In the genomic region with DNA sequence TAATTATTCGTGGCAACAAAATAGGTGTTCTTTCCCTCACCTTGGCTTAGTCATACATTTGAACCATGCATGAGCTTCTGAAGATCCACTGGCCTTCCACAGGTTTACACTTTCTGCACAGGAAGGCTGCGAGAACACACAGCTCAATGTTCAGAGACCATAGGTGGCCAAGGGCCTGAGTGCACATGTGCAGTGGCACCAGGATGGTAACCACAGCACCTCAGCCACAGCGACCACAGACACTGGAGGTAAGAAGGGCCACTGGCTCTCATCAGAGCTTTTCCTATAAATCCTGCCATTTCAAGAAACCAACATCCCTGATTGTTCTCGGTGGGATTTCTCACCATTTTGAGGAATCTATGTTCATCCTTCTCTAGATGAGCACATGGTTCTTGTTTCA, we compare ENCODE assay signal across 1 cellular context.
TF ChIP-seq lines count a peak whose summit lies in the region.

No MANE protein-coding gene starts in this region.

TF ChIP-seq in H1, 55 proteins besides CTCF, POLR2A, EP300 and RAD21 (continued from another document):
- TF ChIP-seq ATF3 (IDR thresholded peaks at IDR 0.05; ENCODE audit: insufficient read depth, low read depth, low read length) (no peak), SAP30 (IDR thresholded peaks at IDR 0.05; ENCODE audit: insufficient read depth, insufficient replicate concordance, low read length) (no peak), E2F6 (IDR thresholded peaks at IDR 0.05) (no peak), PHF8 (conservative IDR thresholded peaks at IDR 0.05; ENCODE audit: low read depth, low read length) (no peak), CHD2 (IDR thresholded peaks at IDR 0.05; ENCODE audit: low read length) (no peak), FOSL1 (IDR thresholded peaks at IDR 0.05; ENCODE audit: insufficient read depth, low read depth, low read length) (no peak), CBX8 (IDR thresholded peaks at IDR 0.05; ENCODE audit: borderline replicate concordance, low read depth, low read length) (no peak), NRF1 (IDR thresholded peaks at IDR 0.05; ENCODE audit: low read depth, low read length) (no peak), ASH2L (IDR thresholded peaks at IDR 0.05; ENCODE audit: low read length) (no peak), RBBP5 (IDR thresholded peaks at IDR 0.05; ENCODE audit: borderline replicate concordance, low read depth, low read length) (no peak), HDAC2 (IDR thresholded peaks at IDR 0.05; ENCODE audit: borderline replicate concordance in 1 of 2, low read depth in 2 of 2, low read length in 2 of 2) (no peak)
- TF ChIP-seq, protein P1, sequence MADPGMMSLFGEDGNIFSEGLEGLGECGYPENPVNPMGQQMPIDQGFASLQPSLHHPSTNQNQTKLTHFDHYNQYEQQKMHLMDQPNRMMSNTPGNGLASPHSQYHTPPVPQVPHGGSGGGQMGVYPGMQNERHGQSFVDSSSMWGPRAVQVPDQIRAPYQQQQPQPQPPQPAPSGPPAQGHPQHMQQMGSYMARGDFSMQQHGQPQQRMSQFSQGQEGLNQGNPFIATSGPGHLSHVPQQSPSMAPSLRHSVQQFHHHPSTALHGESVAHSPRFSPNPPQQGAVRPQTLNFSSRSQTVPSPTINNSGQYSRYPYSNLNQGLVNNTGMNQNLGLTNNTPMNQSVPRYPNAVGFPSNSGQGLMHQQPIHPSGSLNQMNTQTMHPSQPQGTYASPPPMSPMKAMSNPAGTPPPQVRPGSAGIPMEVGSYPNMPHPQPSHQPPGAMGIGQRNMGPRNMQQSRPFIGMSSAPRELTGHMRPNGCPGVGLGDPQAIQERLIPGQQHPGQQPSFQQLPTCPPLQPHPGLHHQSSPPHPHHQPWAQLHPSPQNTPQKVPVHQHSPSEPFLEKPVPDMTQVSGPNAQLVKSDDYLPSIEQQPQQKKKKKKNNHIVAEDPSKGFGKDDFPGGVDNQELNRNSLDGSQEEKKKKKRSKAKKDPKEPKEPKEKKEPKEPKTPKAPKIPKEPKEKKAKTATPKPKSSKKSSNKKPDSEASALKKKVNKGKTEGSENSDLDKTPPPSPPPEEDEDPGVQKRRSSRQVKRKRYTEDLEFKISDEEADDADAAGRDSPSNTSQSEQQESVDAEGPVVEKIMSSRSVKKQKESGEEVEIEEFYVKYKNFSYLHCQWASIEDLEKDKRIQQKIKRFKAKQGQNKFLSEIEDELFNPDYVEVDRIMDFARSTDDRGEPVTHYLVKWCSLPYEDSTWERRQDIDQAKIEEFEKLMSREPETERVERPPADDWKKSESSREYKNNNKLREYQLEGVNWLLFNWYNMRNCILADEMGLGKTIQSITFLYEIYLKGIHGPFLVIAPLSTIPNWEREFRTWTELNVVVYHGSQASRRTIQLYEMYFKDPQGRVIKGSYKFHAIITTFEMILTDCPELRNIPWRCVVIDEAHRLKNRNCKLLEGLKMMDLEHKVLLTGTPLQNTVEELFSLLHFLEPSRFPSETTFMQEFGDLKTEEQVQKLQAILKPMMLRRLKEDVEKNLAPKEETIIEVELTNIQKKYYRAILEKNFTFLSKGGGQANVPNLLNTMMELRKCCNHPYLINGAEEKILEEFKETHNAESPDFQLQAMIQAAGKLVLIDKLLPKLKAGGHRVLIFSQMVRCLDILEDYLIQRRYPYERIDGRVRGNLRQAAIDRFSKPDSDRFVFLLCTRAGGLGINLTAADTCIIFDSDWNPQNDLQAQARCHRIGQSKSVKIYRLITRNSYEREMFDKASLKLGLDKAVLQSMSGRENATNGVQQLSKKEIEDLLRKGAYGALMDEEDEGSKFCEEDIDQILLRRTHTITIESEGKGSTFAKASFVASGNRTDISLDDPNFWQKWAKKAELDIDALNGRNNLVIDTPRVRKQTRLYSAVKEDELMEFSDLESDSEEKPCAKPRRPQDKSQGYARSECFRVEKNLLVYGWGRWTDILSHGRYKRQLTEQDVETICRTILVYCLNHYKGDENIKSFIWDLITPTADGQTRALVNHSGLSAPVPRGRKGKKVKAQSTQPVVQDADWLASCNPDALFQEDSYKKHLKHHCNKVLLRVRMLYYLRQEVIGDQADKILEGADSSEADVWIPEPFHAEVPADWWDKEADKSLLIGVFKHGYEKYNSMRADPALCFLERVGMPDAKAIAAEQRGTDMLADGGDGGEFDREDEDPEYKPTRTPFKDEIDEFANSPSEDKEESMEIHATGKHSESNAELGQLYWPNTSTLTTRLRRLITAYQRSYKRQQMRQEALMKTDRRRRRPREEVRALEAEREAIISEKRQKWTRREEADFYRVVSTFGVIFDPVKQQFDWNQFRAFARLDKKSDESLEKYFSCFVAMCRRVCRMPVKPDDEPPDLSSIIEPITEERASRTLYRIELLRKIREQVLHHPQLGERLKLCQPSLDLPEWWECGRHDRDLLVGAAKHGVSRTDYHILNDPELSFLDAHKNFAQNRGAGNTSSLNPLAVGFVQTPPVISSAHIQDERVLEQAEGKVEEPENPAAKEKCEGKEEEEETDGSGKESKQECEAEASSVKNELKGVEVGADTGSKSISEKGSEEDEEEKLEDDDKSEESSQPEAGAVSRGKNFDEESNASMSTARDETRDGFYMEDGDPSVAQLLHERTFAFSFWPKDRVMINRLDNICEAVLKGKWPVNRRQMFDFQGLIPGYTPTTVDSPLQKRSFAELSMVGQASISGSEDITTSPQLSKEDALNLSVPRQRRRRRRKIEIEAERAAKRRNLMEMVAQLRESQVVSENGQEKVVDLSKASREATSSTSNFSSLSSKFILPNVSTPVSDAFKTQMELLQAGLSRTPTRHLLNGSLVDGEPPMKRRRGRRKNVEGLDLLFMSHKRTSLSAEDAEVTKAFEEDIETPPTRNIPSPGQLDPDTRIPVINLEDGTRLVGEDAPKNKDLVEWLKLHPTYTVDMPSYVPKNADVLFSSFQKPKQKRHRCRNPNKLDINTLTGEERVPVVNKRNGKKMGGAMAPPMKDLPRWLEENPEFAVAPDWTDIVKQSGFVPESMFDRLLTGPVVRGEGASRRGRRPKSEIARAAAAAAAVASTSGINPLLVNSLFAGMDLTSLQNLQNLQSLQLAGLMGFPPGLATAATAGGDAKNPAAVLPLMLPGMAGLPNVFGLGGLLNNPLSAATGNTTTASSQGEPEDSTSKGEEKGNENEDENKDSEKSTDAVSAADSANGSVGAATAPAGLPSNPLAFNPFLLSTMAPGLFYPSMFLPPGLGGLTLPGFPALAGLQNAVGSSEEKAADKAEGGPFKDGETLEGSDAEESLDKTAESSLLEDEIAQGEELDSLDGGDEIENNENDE (IDR thresholded peaks at IDR 0.05; ENCODE audit: insufficient replicate concordance, low read length) = no peak
